ENCODE assay signal across 8 cellular contexts in the genomic region with DNA sequence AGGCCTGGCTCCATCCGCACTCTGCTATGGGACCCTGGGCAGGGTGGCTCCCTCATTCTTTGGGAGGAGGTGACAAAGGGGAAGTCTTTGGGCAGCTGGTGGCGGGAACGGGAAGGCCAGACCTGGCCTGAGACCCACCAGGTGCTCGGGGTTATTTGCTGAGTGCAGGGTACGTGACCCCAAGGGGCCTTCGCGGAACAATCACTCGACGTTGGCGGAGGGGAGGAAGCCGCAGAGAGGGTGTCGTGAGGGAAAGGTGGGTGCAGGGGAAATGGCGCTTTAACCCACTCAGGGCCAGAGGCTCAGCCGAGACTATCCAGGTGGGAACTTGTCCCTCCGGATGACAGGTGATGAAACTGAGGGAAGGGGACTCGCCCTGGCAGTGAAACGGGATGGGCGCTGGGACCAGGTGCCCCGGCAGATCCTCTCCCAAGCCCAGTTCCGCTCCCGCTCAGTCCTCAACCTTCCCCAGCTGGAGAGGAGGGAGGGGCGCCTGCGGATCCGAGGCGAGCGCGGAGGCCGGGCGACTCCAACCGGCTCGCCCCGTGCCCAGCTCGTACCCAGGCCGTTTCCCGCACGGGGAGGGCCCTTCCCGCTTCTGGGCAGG. TPM values are rescaled to one million over a fixed set of nuclear protein-coding genes. Genes with fewer than 3 reads are reported as not detected.
DNase-seq lines count a peak whose midpoint lies in the region; ATAC-seq and TF ChIP-seq lines count a peak whose summit lies in the region.

No MANE protein-coding gene starts in this region.

- peak overlapping the region; percentile 81 for H3K4me3 ChIP-seq in A673 (ENCODE audit: low read depth, low read length, poor library complexity, severe bottlenecking)
- peak overlapping the region; percentile 51 for H3K4me3 ChIP-seq in colonic mucosa
- H3K4me3 ChIP-seq in mesodermal cell (ENCODE audit: extremely low read depth, insufficient read depth, low read length, poor library complexity, severe bottlenecking): peak overlapping the region; percentile 46

- no TSS peak for BruUV-seq in A673 (replicated peaks; lab: Mats Ljungman, UMichigan)

- 9 to 10% methylated on average over 30 of the region's 37 CpGs for WGBS in mesodermal cell (ENCODE audit: insufficient coverage in 2 of 2), 2 experiments

- H3K9ac ChIP-seq in colonic mucosa (ENCODE audit: low read depth in 2 of 2, low read length in 2 of 2): peak overlapping the region in 1 of 2 donors; percentile 79

- DNase-seq in A673 (ENCODE audit: low spot score) (no peak), colonic mucosa (no peak), GM13977 (ENCODE audit: low spot score) (no peak)
- no peak for DNase-seq in activated CD4-positive, CD25-positive, alpha-beta regulatory T cell treated with anti-CD3 and anti-CD28 coated beads, Interleukin-2, amount 50 U/mL, for 72 hours

- ATAC-seq in HG02642 (IDR thresholded peaks at IDR 0.05; ENCODE audit: poor library complexity, unreplicated experiment) (peak; percentile 4), esophagus mucosa (no peak), HG03139 (IDR thresholded peaks at IDR 0.05; ENCODE audit: unreplicated experiment) (no peak)

- H3K27me3 ChIP-seq in A673 (replicated peaks; ENCODE audit: insufficient read depth, low read depth, low read length, poor library complexity) (no peaks in the 10 kb centered on the region), colonic mucosa (peaks cover 30% of the 10 kb centered on the region)

- H3K36me3 ChIP-seq in A673 (ENCODE audit: insufficient read depth, low read length, poor library complexity, severe bottlenecking): no peaks in the 10 kb centered on the region
- no peaks in the 10 kb centered on the region for H3K36me3 ChIP-seq in colonic mucosa
- no peaks in the 10 kb centered on the region for H3K36me3 ChIP-seq in mesodermal cell (ENCODE audit: control insufficient read depth, insufficient read depth, low read length)

- no peak for TF ChIP-seq CTCF in A673 (conservative IDR thresholded peaks at IDR 0.05; ENCODE audit: low read depth, low read length)
- no peak for TF ChIP-seq CTCF in colonic mucosa (IDR thresholded peaks at IDR 0.05)
- TF ChIP-seq CTCF in GM13977 (IDR thresholded peaks at IDR 0.05; ENCODE audit: extremely low read depth, insufficient read depth, missing control alignments): no peak

- H3K9me3 ChIP-seq in A673 (ENCODE audit: low read depth, low read length, poor library complexity, severe bottlenecking): no peaks in the 10 kb centered on the region
- no peaks in the 10 kb centered on the region for H3K9me3 ChIP-seq in colonic mucosa
- H3K9me3 ChIP-seq in mesodermal cell (ENCODE audit: control insufficient read depth, low read length): no peaks in the 10 kb centered on the region

- H3K4me1 ChIP-seq in A673 (ENCODE audit: insufficient read depth, low read length, poor library complexity, severe bottlenecking) (peaks cover 21% of the 10 kb centered on the region), colonic mucosa (no peaks in the 10 kb centered on the region), mesodermal cell (ENCODE audit: control insufficient read depth, insufficient read depth, low read length, poor library complexity, severe bottlenecking) (peaks cover 7% of the 10 kb centered on the region)

- intact Hi-C loops in A673 (cut with micrococcal nuclease; ENCODE audit: unreplicated experiment): no loop called here
- intact Hi-C loops in colonic mucosa (cut with DNase I): no loop called here

- H3K27ac ChIP-seq in A673 (ENCODE audit: low read depth, low read length, poor library complexity, severe bottlenecking) (peak overlapping the region; percentile 78), colonic mucosa (peak overlapping the region; percentile 66), mesodermal cell (ENCODE audit: low read depth, low read length, severe bottlenecking) (no peak overlapping the region)

- POLR2A ChIA-PET in A673 (lab: Charles Lee; ENCODE audit: low non-redundant PET): interaction anchor here (0.7 kb wide), 1 partner anchor 275 kb away, joined by 4 read pairs; no protein-coding TSS in a partner anchor

- in situ Hi-C loops in GM13977 (cut with MboI; ENCODE audit: low pct_unique_long_range_greater_than_20kb, low sequenced_read_pairs, unreplicated experiment): no loop called here

- CTCF ChIA-PET in A673 (lab: Charles Lee): interaction anchor here (0.7 kb wide), 1 partner anchor 39 kb away, joined by 3 read pairs; no protein-coding TSS in a partner anchor

RNA-seq across cellular contexts. Expression of a gene that starts 0.9 kb away (rescaled TPM):
- total RNA-seq in A673 (2021) (21.9 and 23.7 TPM in 2 replicates), colonic mucosa (1 to 10 TPM; 2.7 to 8.7 TPM), esophagus mucosa (14.3 TPM)
- polyA plus RNA-seq in mesodermal cell (2013, experiment 1 of 2): 1.6 TPM
- 2.2 TPM for polyA plus RNA-seq in mesodermal cell (2013, experiment 2 of 2)
